ENCODE assay signal across 8 cellular contexts in genomic region chr2:173966274-173967098, GRCh38. TPM values are rescaled to one million over a fixed set of nuclear protein-coding genes. Genes with fewer than 3 reads are reported as not detected.
DNase-seq lines count a peak whose midpoint lies in the region; ATAC-seq and TF ChIP-seq lines count a peak whose summit lies in the region.

No MANE protein-coding gene starts in this region.

- CTCF ChIA-PET in BJ (lab: Yijun Ruan, JAX) = interaction anchor here (0.9 kb wide), 1 partner anchor 74 kb away, joined by 3 read pairs; no protein-coding TSS in a partner anchor

- H3K9me3 ChIP-seq in KOPT-K1 (ENCODE audit: insufficient read depth, low read length, poor library complexity, severe bottlenecking) = no peaks in the 10 kb centered on the region

- POLR2A ChIA-PET in BJ (lab: Charles Lee) = interaction anchor here (0.6 kb wide), 2 partner anchors 42 to 46 kb away, joined by 3 to 4 read pairs; no protein-coding TSS in a partner anchor

- H3K27ac Mint-ChIP-seq in natural killer cell = peak overlapping the region; percentile 97 to 98

- peak overlapping the region; percentile 98 for H3K4me3 Mint-ChIP-seq in natural killer cell

- peak overlapping the region; percentile 100 for H3K27ac ChIP-seq in KOPT-K1 (ENCODE audit: low read depth, low read length, poor library complexity, severe bottlenecking)

- no peak for ATAC-seq in natural killer cell
- ATAC-seq in HG03521 (IDR thresholded peaks at IDR 0.05; ENCODE audit: unreplicated experiment) = no peak

- peaks cover 29% of the 10 kb centered on the region in 2 donors for H3K4me1 Mint-ChIP-seq in natural killer cell

- H3K36me3 Mint-ChIP-seq in natural killer cell = no peaks in the 10 kb centered on the region

- DNase-seq in BJ (ENCODE audit: low read depth) = no peak
- no peak for DNase-seq in choroid plexus epithelial cell (ENCODE audit: low read depth)
- DNase-seq in natural killer cell = no peak
- DNase-seq in DMS79 treated with DMSO at 0.1 percent for 48 hours (lab: John Stamatoyannopoulos, UW) = no peak
- no peak for DNase-seq in activated CD4-positive, CD25-positive, alpha-beta regulatory T cell treated with anti-CD3 and anti-CD28 coated beads, Interleukin-2, amount 50 U/mL, for 72 hours
- no peak for DNase-seq in COR-L47 (lab: John Stamatoyannopoulos, UW)

- no peaks in the 10 kb centered on the region for H3K36me3 ChIP-seq in BJ (ENCODE audit: control insufficient read depth, insufficient read depth, low read length)
- H3K36me3 ChIP-seq in KOPT-K1 (ENCODE audit: insufficient read depth, low read length) = peaks cover 5% of the 10 kb centered on the region; the same call in 1 of the 2 replicates

- H3K27me3 Mint-ChIP-seq in natural killer cell (ENCODE audit: low read depth in 2 of 2) = peaks cover 0 to 2% of the 10 kb centered on the region in 2 donors

- H3K9me3 Mint-ChIP-seq in natural killer cell = no peaks in the 10 kb centered on the region

- H3K27me3 ChIP-seq in BJ (ENCODE audit: control insufficient read depth, insufficient read depth, low read length) = no peaks in the 10 kb centered on the region

- peak overlapping the region; percentile 93 for H3K4me3 ChIP-seq in BJ (ENCODE audit: low read depth, low read length)
- H3K4me3 ChIP-seq in choroid plexus epithelial cell (ENCODE audit: low read depth, low read length) = peak overlapping the region; percentile 89

- no peak for TF ChIP-seq CTCF in BJ (IDR thresholded peaks at IDR 0.05; ENCODE audit: insufficient read depth, low read depth, low read length)
- no peak for TF ChIP-seq CTCF in choroid plexus epithelial cell (conservative IDR thresholded peaks at IDR 0.05; ENCODE audit: low read depth, low read length)
- TF ChIP-seq CTCF in natural killer cell (IDR thresholded peaks at IDR 0.05) = no peak

- intact Hi-C loops in natural killer cell (cut with micrococcal nuclease) = loop anchor here (10.0 kb wide), 1 partner anchor 628 kb away; the partner anchor contains the start of gene WIPF1

RNA-seq across cellular contexts. Expression of gene SP3, which starts 1.3 kb away (rescaled TPM):
- polyA plus RNA-seq in BJ (2011; rRNA removed) = 33.2 and 50.0 TPM in 2 replicates
- polyA minus RNA-seq in BJ (2011; rRNA and poly(A)+ RNA removed) = 41.2 and 44.3 TPM in 2 replicates
- total RNA-seq in natural killer cell = 100 to 1,000 TPM; 179 to 200 (median 188) TPM
